ENCODE assay signal across 17 cellular contexts in genomic region chr1:157106813-157107189, GRCh38. TPM values are rescaled to one million over a fixed set of nuclear protein-coding genes. Genes with fewer than 3 reads are reported as not detected.
DNase-seq lines count a peak whose midpoint lies in the region; ATAC-seq, FAIRE-seq and TF ChIP-seq lines count a peak whose summit lies in the region.
"Had no signal": no experiment of that assay in that cellular context is flagged by ENCODE, and none has a peak within 500 bp of the region (broad histone marks: within the 10 kb centered on the region; RNA-seq: fewer than 3 reads in every experiment).

No MANE protein-coding gene starts in this region.

- no peak for TF ChIP-seq POLR2A in endothelial cell of umbilical vein (IDR thresholded peaks at IDR 0.05; ENCODE audit: low read depth, low read length)

- peak; percentile 6 for ATAC-seq in GM21423 (IDR thresholded peaks at IDR 0.05; ENCODE audit: unreplicated experiment)
- no peak for ATAC-seq in stimulated activated memory B cell treated with anti-CD40 and anti-IgM and Interleukin-4, amounts not matched to agents 10 μg/mL and 1 μg/mL and 100 μg/mL, for 72 hours
- ATAC-seq in GM18861 (IDR thresholded peaks at IDR 0.05; ENCODE audit: unreplicated experiment) = no peak
- ATAC-seq: T-cell had no signal

- H3K79me2 ChIP-seq in KMS-11 (ENCODE audit: insufficient read depth, low read depth) = no peaks in the 10 kb centered on the region
- no peaks in the 10 kb centered on the region for H3K79me2 ChIP-seq in endothelial cell of umbilical vein (ENCODE audit: control insufficient read depth, insufficient read depth, low read length)

- no peaks in the 10 kb centered on the region for H3K36me3 ChIP-seq in KMS-11 (ENCODE audit: insufficient read depth)
- H3K36me3 ChIP-seq in endothelial cell of umbilical vein (ENCODE audit: control insufficient read depth in 2 of 2, extremely low read depth in 1 of 2, insufficient read depth in 2 of 2, low read length in 2 of 2) = no peaks in the 10 kb centered on the region
- H3K36me3 ChIP-seq: BE2C, MG63, WERI-Rb-1 had no signal

- DNase-seq in endothelial cell of umbilical vein (ENCODE audit: low read depth, low spot score) (no peak), NOMO-1 (lab: John Stamatoyannopoulos, UW; ENCODE audit: unreplicated experiment in 2 of 2) (no peak)
- no peak for DNase-seq in activated CD4-positive, alpha-beta T cell treated with anti-CD3 and anti-CD28 coated beads for 4 hours
- DNase-seq: BE2C, DMS153, NCI-H2029 treated with DMSO at 0.1 percent for 48 hours, NCI-H526 had no signal

- dilution Hi-C loops in endothelial cell of umbilical vein (cut with MboI; ENCODE audit: extremely low pct_ligation_motif_present, low sequenced_read_pairs) = no loop called here

- H3K4me1 ChIP-seq in KMS-11 (ENCODE audit: low read depth, poor library complexity, severe bottlenecking) (peaks cover 10% of the 10 kb centered on the region), endothelial cell of umbilical vein (ENCODE audit: control insufficient read depth, extremely low read depth, insufficient read depth, low read length) (peaks cover 11% of the 10 kb centered on the region)
- H3K4me1 ChIP-seq: BE2C had no signal

- H2AFZ ChIP-seq in KMS-11 (ENCODE audit: low read depth) = peak overlapping the region; percentile 19; the same call in 1 of the 2 replicates
- peak overlapping the region; percentile 93 for H2AFZ ChIP-seq in endothelial cell of umbilical vein (ENCODE audit: low read depth, low read length)

- intact Hi-C loops in endothelial cell of umbilical vein (cut with micrococcal nuclease) = loop anchor here (1.0 kb wide), 1 partner anchor 50 kb away; no protein-coding TSS in a partner anchor

- H3K27ac ChIP-seq in KMS-11 (no peak overlapping the region), endothelial cell of umbilical vein (ENCODE audit: insufficient read depth, low read depth, low read length) (no peak overlapping the region)
- H3K27ac ChIP-seq: WERI-Rb-1 had no signal

- H3K36me3 Mint-ChIP-seq in stimulated activated memory B cell treated with anti-CD40 and anti-IgM and Interleukin-4, amounts not matched to agents 10 μg/mL and 1 μg/mL and 100 μg/mL, for 72 hours = no peaks in the 10 kb centered on the region
- H3K36me3 Mint-ChIP-seq: T-cell had no signal

- peaks cover 65% of the 10 kb centered on the region for H3K27me3 Mint-ChIP-seq in stimulated activated memory B cell treated with anti-CD40 and anti-IgM and Interleukin-4, amounts not matched to agents 10 μg/mL and 1 μg/mL and 100 μg/mL, for 72 hours

- H3K4me3 Mint-ChIP-seq in stimulated activated memory B cell treated with anti-CD40 and anti-IgM and Interleukin-4, amounts not matched to agents 10 μg/mL and 1 μg/mL and 100 μg/mL, for 72 hours = no peak overlapping the region
- H3K4me3 Mint-ChIP-seq: T-cell had no signal

- H4K20me1 ChIP-seq in KMS-11 (ENCODE audit: insufficient read depth) (no peaks in the 10 kb centered on the region), endothelial cell of umbilical vein (replicated peaks; ENCODE audit: control insufficient read depth, extremely low read depth, insufficient read depth, low read length) (no peaks in the 10 kb centered on the region)

- no peak for TF ChIP-seq CTCF in KMS-11 (conservative IDR thresholded peaks at IDR 0.05; ENCODE audit: low read depth, low read length)
- TF ChIP-seq CTCF in endothelial cell of umbilical vein (IDR thresholded peaks at IDR 0.05; ENCODE audit: extremely low read depth in 1 of 2, insufficient read depth in 1 of 2, low read depth in 1 of 2, low read length in 2 of 2) = no peak

- no peaks in the 10 kb centered on the region for H3K9me3 ChIP-seq in endothelial cell of umbilical vein (replicated peaks; ENCODE audit: control insufficient read depth, insufficient read depth, low read length)
- H3K9me3 ChIP-seq: BE2C, MG63 had no signal

- H3K4me3 ChIP-seq in KMS-11 (IDR thresholded peaks at IDR 0.05; ENCODE audit: insufficient read depth, low read depth, low read length) (no peak overlapping the region), endothelial cell of umbilical vein (replicated peaks in 1 of 3; ENCODE audit: insufficient read depth in 1 of 3, low read depth in 1 of 3, low read length in 3 of 3) (no peak overlapping the region)
- H3K4me3 ChIP-seq: MG63 had no signal

- H3K9ac ChIP-seq in KMS-11 = no peak overlapping the region
- H3K9ac ChIP-seq in endothelial cell of umbilical vein (replicated peaks; ENCODE audit: extremely low read depth, insufficient read depth, low read length) = no peak overlapping the region

- FAIRE-seq in endothelial cell of umbilical vein (lab: Jason Lieb, UNC) = no peak
- FAIRE-seq: colon had no signal

- POLR2A ChIA-PET in endothelial cell of umbilical vein (lab: Charles Lee) = no interaction called here

- peaks cover 26% of the 10 kb centered on the region for H3K4me1 Mint-ChIP-seq in stimulated activated memory B cell treated with anti-CD40 and anti-IgM and Interleukin-4, amounts not matched to agents 10 μg/mL and 1 μg/mL and 100 μg/mL, for 72 hours
- H3K4me1 Mint-ChIP-seq: T-cell had no signal

- peak overlapping the region; percentile 74 for H3K27ac Mint-ChIP-seq in stimulated activated memory B cell treated with anti-CD40 and anti-IgM and Interleukin-4, amounts not matched to agents 10 μg/mL and 1 μg/mL and 100 μg/mL, for 72 hours

- CTCF ChIA-PET in endothelial cell of umbilical vein (lab: Charles Lee) = interaction anchor here (0.6 to 14.4 kb wide), 6 partner anchors 10 to 50 kb away, joined by 3 to 160 read pairs (median 6); partner anchors contain the start of gene ETV3

- H3K9me1 ChIP-seq in endothelial cell of umbilical vein (replicated peaks; ENCODE audit: control insufficient read depth, extremely low read depth, insufficient read depth, low read length) = no peaks in the 10 kb centered on the region

- no peak overlapping the region for H3K4me2 ChIP-seq in KMS-11
- no peak overlapping the region for H3K4me2 ChIP-seq in endothelial cell of umbilical vein (ENCODE audit: insufficient read depth, low read length)

- H3K9me3 Mint-ChIP-seq in stimulated activated memory B cell treated with anti-CD40 and anti-IgM and Interleukin-4, amounts not matched to agents 10 μg/mL and 1 μg/mL and 100 μg/mL, for 72 hours = no peaks in the 10 kb centered on the region
- H3K9me3 Mint-ChIP-seq: T-cell had no signal

- H3K27me3 ChIP-seq in KMS-11 (ENCODE audit: insufficient read depth, low read depth) (peaks cover 5% of the 10 kb centered on the region; the same call in 1 of the 2 replicates), endothelial cell of umbilical vein (ENCODE audit: control insufficient read depth in 2 of 2, insufficient read depth in 2 of 2, low read length in 2 of 2) (peaks cover 4% of the 10 kb centered on the region in 2 experiments)
- H3K27me3 ChIP-seq: BE2C, MG63 had no signal

- no TSS peak for BruUV-seq in endothelial cell of umbilical vein (replicated peaks; lab: Mats Ljungman, UMichigan)

TF ChIP-seq in endothelial cell of umbilical vein, 7 proteins besides CTCF, POLR2A, EP300 and RAD21:
- TF ChIP-seq FOS (IDR thresholded peaks at IDR 0.05; ENCODE audit: borderline replicate concordance, insufficient read depth, low read length) (no peak), MYC (IDR thresholded peaks at IDR 0.05; ENCODE audit: low read depth, low read length) (no peak), MAX (IDR thresholded peaks at IDR 0.05; ENCODE audit: insufficient read depth, insufficient read length) (no peak), GATA2 (IDR thresholded peaks at IDR 0.05; ENCODE audit: insufficient read depth, insufficient read length, low read depth, low read length) (no peak), JUN (IDR thresholded peaks at IDR 0.05; ENCODE audit: borderline replicate concordance, insufficient read depth, insufficient read length, low read depth) (no peak), POLR2AphosphoS5 (IDR thresholded peaks at IDR 0.05; ENCODE audit: insufficient read depth, low read depth, low read length) (no peak), EZH2 (IDR thresholded peaks at IDR 0.05; ENCODE audit: borderline replicate concordance, low read depth, low read length, severe bottlenecking) (no peak)
TF ChIP-seq in endothelial cell of umbilical vein: peak in this region for 0.

RNA-seq across cellular contexts. Expression of gene ETV3L, which starts 7.2 kb away (rescaled TPM):
- not detected in 2 replicates for total RNA-seq in endothelial cell of umbilical vein
- polyA plus RNA-seq in endothelial cell of umbilical vein = not detected in 2 replicates
- polyA plus RNA-seq in endothelial cell of umbilical vein (2011; cell fraction: cytosol; rRNA removed) = not detected in 2 replicates
- polyA plus RNA-seq in endothelial cell of umbilical vein (2011; cell fraction: nucleus; rRNA removed) = not detected in 2 replicates
- polyA plus RNA-seq in endothelial cell of umbilical vein (2012) = not detected in 2 replicates
- polyA minus RNA-seq in endothelial cell of umbilical vein = not detected in 2 replicates
- not detected for polyA minus RNA-seq in endothelial cell of umbilical vein (2011; cell fraction: cytosol; rRNA and poly(A)+ RNA removed)
- not detected in 2 replicates for polyA minus RNA-seq in endothelial cell of umbilical vein (2011; cell fraction: nucleus; rRNA and poly(A)+ RNA removed)
- total RNA-seq: epithelial cell of proximal tubule, lung microvascular endothelial cell, T-cell had no signal

RNA-seq across cellular contexts. Expression of gene ETV3, which starts 31.4 kb away (rescaled TPM):
- 22.3 and 25.2 TPM in 2 replicates for total RNA-seq in endothelial cell of umbilical vein
- polyA plus RNA-seq in endothelial cell of umbilical vein = 5.9 and 6.8 TPM in 2 replicates
- polyA plus RNA-seq in endothelial cell of umbilical vein (2011; cell fraction: cytosol; rRNA removed) = 6.7 and 6.8 TPM in 2 replicates
- 14.2 and 18.0 TPM in 2 replicates for polyA plus RNA-seq in endothelial cell of umbilical vein (2011; cell fraction: nucleus; rRNA removed)
- polyA plus RNA-seq in endothelial cell of umbilical vein (2012) = 10.5 and 10.7 TPM in 2 replicates
- polyA minus RNA-seq in endothelial cell of umbilical vein = 23.6 and 25.7 TPM in 2 replicates
- 10.2 TPM for polyA minus RNA-seq in endothelial cell of umbilical vein (2011; cell fraction: cytosol; rRNA and poly(A)+ RNA removed)
- 32.4 and 35.4 TPM in 2 replicates for polyA minus RNA-seq in endothelial cell of umbilical vein (2011; cell fraction: nucleus; rRNA and poly(A)+ RNA removed)
